ENCODE assay signal across 29 cellular contexts in the genomic region with DNA sequence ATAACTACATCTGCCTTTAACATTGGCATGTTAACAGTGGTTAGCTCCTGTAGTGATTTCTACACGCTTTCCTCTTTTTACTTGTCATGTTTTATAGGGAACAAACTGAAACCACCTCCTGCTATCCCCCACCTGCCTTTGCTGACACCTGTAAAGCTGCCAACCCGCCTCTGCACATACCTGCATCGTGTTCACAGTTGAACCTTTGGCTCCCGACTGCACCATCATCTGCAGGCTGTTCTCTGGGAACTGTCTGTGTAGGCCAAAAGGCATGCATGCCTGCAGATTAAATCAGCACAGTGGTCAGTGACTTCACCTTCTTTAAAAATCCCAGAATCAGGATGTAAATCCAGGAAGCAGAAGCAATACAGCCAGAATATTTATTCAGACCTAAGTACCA. TPM values are rescaled to one million over a fixed set of nuclear protein-coding genes. Genes with fewer than 3 reads are reported as not detected.
DNase-seq lines count a peak whose midpoint lies in the region; TF ChIP-seq lines count a peak whose summit lies in the region.
"Had no signal": no experiment of that assay in that cellular context is flagged by ENCODE, and none has a peak within 500 bp of the region (broad histone marks: within the 10 kb centered on the region; RNA-seq: fewer than 3 reads in every experiment).

No MANE protein-coding gene starts in this region.

- H3K4me1 ChIP-seq in KMS-11 (ENCODE audit: low read depth, poor library complexity, severe bottlenecking) (peaks cover 90% of the 10 kb centered on the region), endodermal cell (ENCODE audit: control insufficient read depth, insufficient read depth, low read length) (peaks cover 3% of the 10 kb centered on the region), prostate gland (replicated peaks) (peaks cover 5% of the 10 kb centered on the region)
- H3K4me1 ChIP-seq: Caco-2, HAP-1 had no signal

- WGBS in endodermal cell (ENCODE audit: insufficient coverage in 1 of 2, insufficient read length in 1 of 2), 2 experiments: 94% methylated on average over 4 of the region's 4 CpGs
- WGBS in prostate gland: 28% methylated on average over 4 of the region's 4 CpGs

- H3K9me3 ChIP-seq in endodermal cell (ENCODE audit: control insufficient read depth, low read length): no peaks in the 10 kb centered on the region
- H3K9me3 ChIP-seq in prostate gland: no peaks in the 10 kb centered on the region
- H3K9me3 ChIP-seq: adrenal gland, Caco-2, HAP-1, uterus had no signal

- H3K4me2 ChIP-seq in KMS-11: peak overlapping the region; percentile 5; the same call in 1 of the 2 replicates

- H3K27me3 ChIP-seq in KMS-11 (ENCODE audit: insufficient read depth, low read depth) (no peaks in the 10 kb centered on the region), endodermal cell (ENCODE audit: control insufficient read depth, insufficient read depth, low read length, poor library complexity, severe bottlenecking) (no peaks in the 10 kb centered on the region), prostate gland (replicated peaks; ENCODE audit: insufficient read depth) (no peaks in the 10 kb centered on the region)
- H3K27me3 ChIP-seq: adrenal gland, cardiac muscle cell, dorsolateral prefrontal cortex, uterus had no signal

- H2AFZ ChIP-seq in KMS-11 (ENCODE audit: low read depth): no peak overlapping the region

- H3K9ac ChIP-seq in KMS-11 (peak overlapping the region; percentile 41; the same call in 1 of the 2 replicates), endodermal cell (ENCODE audit: extremely low read depth, low read length, poor library complexity, severe bottlenecking) (no peak overlapping the region)

- DNase-seq in activated naive CD4-positive, alpha-beta T cell (lab: John Stamatoyannopoulos, UW): no peak
- DNase-seq in endodermal cell (peak; percentile 22), prostate gland (ENCODE audit: low spot score) (peak; percentile 72), NOMO-1 treated with dmso at 0.1 percent for 144 hours (lab: John Stamatoyannopoulos, UW; ENCODE audit: unreplicated experiment) (no peak), T1000 (lab: John Stamatoyannopoulos, UW) (no peak), LoVo (ENCODE audit: low spot score) (no peak)
- DNase-seq: activated CD4-positive, alpha-beta T cell treated with anti-CD3 and anti-CD28 coated beads, Interleukin-2, amount 50 U/mL, for 1 hour; DMS79; naive thymus-derived CD8-positive, alpha-beta T cell; NCI-H1092; NCI-H2081; NCI-H774; RPMI8226; small intestine; stimulated activated CD4-positive, alpha-beta T cell treated with anti-CD3 and anti-CD28 coated beads, Interleukin-2, amount 100 ng/mL, for 24 hours; uterus; WERI-Rb-1 had no signal

- peaks cover 25% of the 10 kb centered on the region for H3K36me3 Mint-ChIP-seq in activated naive CD4-positive, alpha-beta T cell treated with anti-CD3 and anti-CD28 coated beads, Interleukin-2, amount 50 U/mL, for 24 hours
- peaks cover 73% of the 10 kb centered on the region for H3K36me3 Mint-ChIP-seq in endodermal cell (ENCODE audit: low read depth)

- H3K27ac Mint-ChIP-seq in activated naive CD4-positive, alpha-beta T cell treated with anti-CD3 and anti-CD28 coated beads, Interleukin-2, amount 50 U/mL, for 24 hours: peak overlapping the region; percentile 51
- H3K27ac Mint-ChIP-seq in endodermal cell: peak overlapping the region; percentile 30
- H3K27ac Mint-ChIP-seq: activated T-helper 2 cell treated with anti-CD3 and anti-CD28 coated beads, Interferon-gamma antibody, Interleukin-2, Interleukin-4, amounts not matched to agents 10 μg/mL and 5 μg/mL and 100 μg/mL, durations not matched to agents 14 hours and 24 hours and 36 hours; T-helper 2 cell treated with Interferon-gamma antibody and Interleukin-4, amounts not matched to agents 5 μg/mL and 100 μg/mL, for 36 hours had no signal

- intact Hi-C loops in prostate gland (cut with DNase I): no loop called here

- H3K36me3 ChIP-seq in KMS-11 (ENCODE audit: insufficient read depth) (peaks cover 3% of the 10 kb centered on the region), endodermal cell (ENCODE audit: control insufficient read depth, insufficient read depth, low read length) (peaks cover 93% of the 10 kb centered on the region), prostate gland (peaks cover 7 to 13% of the 10 kb centered on the region in 2 donors)
- H3K36me3 ChIP-seq: uterus had no signal

- 0 out of 2 replicates have a peak, but pooled peaks cover 8% of the 10 kb centered on the region for H3K79me2 ChIP-seq in KMS-11 (ENCODE audit: insufficient read depth, low read depth)

- no peaks in the 10 kb centered on the region for H3K9me3 Mint-ChIP-seq in activated naive CD4-positive, alpha-beta T cell treated with anti-CD3 and anti-CD28 coated beads, Interleukin-2, amount 50 U/mL, for 24 hours
- H3K9me3 Mint-ChIP-seq in endodermal cell: no peaks in the 10 kb centered on the region
- H3K9me3 Mint-ChIP-seq: activated T-helper 2 cell treated with anti-CD3 and anti-CD28 coated beads, Interferon-gamma antibody, Interleukin-2, Interleukin-4, amounts not matched to agents 10 μg/mL and 5 μg/mL and 100 μg/mL, durations not matched to agents 14 hours and 24 hours and 36 hours; naive thymus-derived CD8-positive, alpha-beta T cell; T-helper 2 cell treated with Interferon-gamma antibody and Interleukin-4, amounts not matched to agents 5 μg/mL and 100 μg/mL, for 36 hours had no signal

- no peak overlapping the region for H3K4me3 Mint-ChIP-seq in activated naive CD4-positive, alpha-beta T cell treated with anti-CD3 and anti-CD28 coated beads, Interleukin-2, amount 50 U/mL, for 24 hours
- no peak overlapping the region for H3K4me3 Mint-ChIP-seq in endodermal cell
- H3K4me3 Mint-ChIP-seq: naive thymus-derived CD8-positive, alpha-beta T cell; T-helper 2 cell treated with Interferon-gamma antibody and Interleukin-4, amounts not matched to agents 5 μg/mL and 100 μg/mL, for 36 hours had no signal

- no peaks in the 10 kb centered on the region for H3K27me3 Mint-ChIP-seq in activated naive CD4-positive, alpha-beta T cell treated with anti-CD3 and anti-CD28 coated beads, Interleukin-2, amount 50 U/mL, for 24 hours
- H3K27me3 Mint-ChIP-seq in endodermal cell (ENCODE audit: insufficient read depth): no peaks in the 10 kb centered on the region
- H3K27me3 Mint-ChIP-seq: naive thymus-derived CD8-positive, alpha-beta T cell had no signal

- H3K27ac ChIP-seq in KMS-11: peak overlapping the region; percentile 86
- H3K27ac ChIP-seq in endodermal cell (ENCODE audit: low read depth, low read length): no peak overlapping the region
- H3K27ac ChIP-seq in prostate gland: peak overlapping the region in 1 of 2 donors; percentile 11
- H3K27ac ChIP-seq: adrenal gland, cardiac muscle cell, dorsolateral prefrontal cortex, HL-60, SK-N-MC, WERI-Rb-1 had no signal

- no peaks in the 10 kb centered on the region for H4K20me1 ChIP-seq in KMS-11 (ENCODE audit: insufficient read depth)

- TF ChIP-seq POLR2A in prostate gland (IDR thresholded peaks at IDR 0.05): no peak

- H3K4me1 Mint-ChIP-seq in activated naive CD4-positive, alpha-beta T cell treated with anti-CD3 and anti-CD28 coated beads, Interleukin-2, amount 50 U/mL, for 24 hours: peaks cover 11% of the 10 kb centered on the region
- peaks cover 18% of the 10 kb centered on the region for H3K4me1 Mint-ChIP-seq in endodermal cell

- H3K4me3 ChIP-seq in KMS-11 (IDR thresholded peaks at IDR 0.05; ENCODE audit: insufficient read depth, low read depth, low read length) (no peak overlapping the region), endodermal cell (ENCODE audit: low read length) (no peak overlapping the region), prostate gland (no peak overlapping the region)
- H3K4me3 ChIP-seq: adrenal gland, cardiac muscle cell, dorsolateral prefrontal cortex, GM12878, HAP-1, SK-N-MC, uterus had no signal

- TF ChIP-seq CTCF in KMS-11 (conservative IDR thresholded peaks at IDR 0.05; ENCODE audit: low read depth, low read length) (no peak), endodermal cell (conservative IDR thresholded peaks at IDR 0.05) (no peak), prostate gland (IDR thresholded peaks at IDR 0.05) (no peak)

RNA-seq across cellular contexts. Expression of gene POLR1A, which starts 58.7 kb away (rescaled TPM):
- total RNA-seq in endodermal cell (10 to 100 TPM; 37.9 to 45.5 TPM), prostate gland (10 to 100 TPM; 13.0 to 27.4 TPM)
- 20.6 TPM for polyA plus RNA-seq in endodermal cell (2013, experiment 1 of 2)
- 19.8 TPM for polyA plus RNA-seq in endodermal cell (2013, experiment 2 of 2)

RNA-seq across cellular contexts. Expression of gene PTCD3, which starts 59.0 kb away (rescaled TPM):
- total RNA-seq in endodermal cell (100 to 1,000 TPM; 184 to 191 TPM), prostate gland (10 to 100 TPM; 64.1 to 95.1 TPM)
- polyA plus RNA-seq in endodermal cell (2013, experiment 1 of 2): 149 TPM
- 126 TPM for polyA plus RNA-seq in endodermal cell (2013, experiment 2 of 2)

Comparison
In these comparisons a context has a peak if more than half of its experiments do, and no peak if none do; other contexts are left out.
1. DNase-seq: peak in endodermal cell (single experiment) and prostate gland (single experiment); none in activated naive CD4-positive, alpha-beta T cell (0 of 4), NOMO-1 treated with dmso at 0.1 percent for 144 hours (single experiment), T1000 (single experiment) and LoVo (single experiment).